8 cellular contexts compared by ENCODE assay signal in the genomic region with DNA sequence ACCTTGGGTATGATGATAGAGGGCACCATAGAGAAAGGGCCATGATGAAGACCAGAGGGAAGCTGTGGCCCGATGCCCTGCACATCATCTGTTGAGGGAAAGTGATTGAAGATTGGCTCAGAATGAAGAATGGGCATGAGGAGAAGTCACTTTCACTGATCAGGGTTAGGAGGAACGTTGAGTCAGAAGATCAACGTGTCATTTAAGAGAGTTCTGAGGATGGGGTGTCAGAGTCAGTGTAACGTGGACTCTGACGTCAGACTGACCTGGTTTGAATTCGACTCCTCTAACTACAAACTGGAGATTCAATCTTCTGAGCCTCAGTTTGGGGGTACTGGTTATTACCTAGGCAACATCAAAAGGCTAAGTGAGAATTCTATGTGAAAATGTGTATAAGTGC.
"Had no signal": no experiment of that assay in that cellular context is flagged by ENCODE, and none has a peak within 500 bp of the region (broad histone marks: within the 10 kb centered on the region; RNA-seq: fewer than 3 reads in every experiment).

No MANE protein-coding gene starts in this region.

- DNase-seq: GDM1, GF-D8 had no signal

- FAIRE-seq: G401.6, GM12878, GM12891, GM12892, GM18507, GM19239 had no signal

- H3K4me3 ChIP-seq: GM12878 had no signal

- ATAC-seq: GM12878 had no signal
